Comparison of ENCODE assay signal across 1 cellular context in the genomic region with DNA sequence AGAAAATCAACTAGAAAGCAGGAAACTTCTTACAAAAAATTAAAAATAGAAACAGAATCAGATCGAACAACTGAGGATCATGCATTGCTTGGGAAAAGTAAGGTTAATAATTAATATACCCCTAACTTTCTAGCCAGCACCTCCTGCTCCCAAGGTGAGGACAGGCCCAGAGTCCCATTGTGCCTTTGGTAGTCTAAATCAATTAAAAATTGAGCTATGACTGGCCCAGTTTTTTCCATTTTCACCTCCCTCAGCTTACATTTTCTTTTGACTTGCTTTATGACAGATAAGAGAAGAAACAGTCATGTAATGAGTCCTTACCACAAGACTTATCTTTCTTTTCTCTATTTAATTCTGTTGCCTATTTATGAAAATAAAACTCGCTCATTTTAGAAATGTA.
TF ChIP-seq lines count a peak whose summit lies in the region.

No MANE protein-coding gene starts in this region.

TF ChIP-seq in SK-N-SH treated with all-trans-retinoic acid at 6 μM for 48 hours, 23 proteins besides CTCF, POLR2A, EP300 and RAD21 (continued from another document):
- TF ChIP-seq, protein P1, sequence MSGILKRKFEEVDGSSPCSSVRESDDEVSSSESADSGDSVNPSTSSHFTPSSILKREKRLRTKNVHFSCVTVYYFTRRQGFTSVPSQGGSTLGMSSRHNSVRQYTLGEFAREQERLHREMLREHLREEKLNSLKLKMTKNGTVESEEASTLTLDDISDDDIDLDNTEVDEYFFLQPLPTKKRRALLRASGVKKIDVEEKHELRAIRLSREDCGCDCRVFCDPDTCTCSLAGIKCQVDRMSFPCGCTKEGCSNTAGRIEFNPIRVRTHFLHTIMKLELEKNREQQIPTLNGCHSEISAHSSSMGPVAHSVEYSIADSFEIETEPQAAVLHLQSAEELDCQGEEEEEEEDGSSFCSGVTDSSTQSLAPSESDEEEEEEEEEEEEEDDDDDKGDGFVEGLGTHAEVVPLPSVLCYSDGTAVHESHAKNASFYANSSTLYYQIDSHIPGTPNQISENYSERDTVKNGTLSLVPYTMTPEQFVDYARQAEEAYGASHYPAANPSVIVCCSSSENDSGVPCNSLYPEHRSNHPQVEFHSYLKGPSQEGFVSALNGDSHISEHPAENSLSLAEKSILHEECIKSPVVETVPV (CRISPR knock-in tag; IDR thresholded peaks at IDR 0.05), result no peak
- TF ChIP-seq ZFP30 (CRISPR knock-in tag; IDR thresholded peaks at IDR 0.05) (no peak), ISL1 (CRISPR knock-in tag; IDR thresholded peaks at IDR 0.05) (no peak), BACH2 (CRISPR knock-in tag; IDR thresholded peaks at IDR 0.05; ENCODE audit: borderline replicate concordance) (no peak), TOX (CRISPR knock-in tag; IDR thresholded peaks at IDR 0.05; ENCODE audit: borderline replicate concordance) (no peak), TCF4 (CRISPR knock-in tag; IDR thresholded peaks at IDR 0.05; ENCODE audit: borderline replicate concordance) (no peak), CSDC2 (CRISPR knock-in tag; IDR thresholded peaks at IDR 0.05) (no peak), GLIS3 (CRISPR knock-in tag; IDR thresholded peaks at IDR 0.05) (no peak), OSR1 (CRISPR knock-in tag; IDR thresholded peaks at IDR 0.05) (no peak), ESRRG (CRISPR knock-in tag; IDR thresholded peaks at IDR 0.05) (no peak)
- TF ChIP-seq, protein P2, sequence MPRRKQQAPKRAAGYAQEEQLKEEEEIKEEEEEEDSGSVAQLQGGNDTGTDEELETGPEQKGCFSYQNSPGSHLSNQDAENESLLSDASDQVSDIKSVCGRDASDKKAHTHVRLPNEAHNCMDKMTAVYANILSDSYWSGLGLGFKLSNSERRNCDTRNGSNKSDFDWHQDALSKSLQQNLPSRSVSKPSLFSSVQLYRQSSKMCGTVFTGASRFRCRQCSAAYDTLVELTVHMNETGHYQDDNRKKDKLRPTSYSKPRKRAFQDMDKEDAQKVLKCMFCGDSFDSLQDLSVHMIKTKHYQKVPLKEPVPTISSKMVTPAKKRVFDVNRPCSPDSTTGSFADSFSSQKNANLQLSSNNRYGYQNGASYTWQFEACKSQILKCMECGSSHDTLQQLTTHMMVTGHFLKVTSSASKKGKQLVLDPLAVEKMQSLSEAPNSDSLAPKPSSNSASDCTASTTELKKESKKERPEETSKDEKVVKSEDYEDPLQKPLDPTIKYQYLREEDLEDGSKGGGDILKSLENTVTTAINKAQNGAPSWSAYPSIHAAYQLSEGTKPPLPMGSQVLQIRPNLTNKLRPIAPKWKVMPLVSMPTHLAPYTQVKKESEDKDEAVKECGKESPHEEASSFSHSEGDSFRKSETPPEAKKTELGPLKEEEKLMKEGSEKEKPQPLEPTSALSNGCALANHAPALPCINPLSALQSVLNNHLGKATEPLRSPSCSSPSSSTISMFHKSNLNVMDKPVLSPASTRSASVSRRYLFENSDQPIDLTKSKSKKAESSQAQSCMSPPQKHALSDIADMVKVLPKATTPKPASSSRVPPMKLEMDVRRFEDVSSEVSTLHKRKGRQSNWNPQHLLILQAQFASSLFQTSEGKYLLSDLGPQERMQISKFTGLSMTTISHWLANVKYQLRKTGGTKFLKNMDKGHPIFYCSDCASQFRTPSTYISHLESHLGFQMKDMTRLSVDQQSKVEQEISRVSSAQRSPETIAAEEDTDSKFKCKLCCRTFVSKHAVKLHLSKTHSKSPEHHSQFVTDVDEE (CRISPR knock-in tag; IDR thresholded peaks at IDR 0.05), result no peak
